Comparison of ENCODE assay signal across 1 cellular context in the genomic region with DNA sequence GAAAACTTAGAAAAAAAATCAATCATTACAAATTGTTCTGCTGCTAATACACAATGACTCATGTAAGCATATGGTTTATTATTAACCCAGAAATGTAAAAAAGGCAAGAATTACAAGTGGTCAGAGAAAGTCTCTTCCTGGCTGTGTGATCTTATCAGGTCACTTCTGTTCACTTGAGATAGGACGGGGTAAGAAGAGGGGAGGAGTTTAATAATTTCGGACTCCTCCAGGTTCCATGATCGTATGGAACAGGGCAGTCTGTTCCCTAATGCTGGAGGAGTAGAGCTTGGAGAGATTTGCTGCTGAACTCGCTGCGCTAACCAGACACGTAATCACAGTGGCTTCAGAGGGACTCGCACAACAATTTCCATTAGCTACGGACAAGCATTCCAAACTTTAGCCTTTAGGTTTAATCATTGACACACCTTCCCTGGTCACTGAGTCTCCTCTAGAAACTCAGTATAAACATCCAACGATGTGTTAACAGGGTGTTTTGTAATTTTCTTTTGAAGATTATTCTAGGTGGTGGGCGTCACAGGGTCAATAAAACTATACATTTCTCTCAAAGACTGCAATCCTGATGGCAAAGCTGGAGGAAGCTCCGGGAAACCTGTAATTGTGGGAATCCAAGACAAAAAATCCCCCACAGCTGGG.
TF ChIP-seq lines count a peak whose summit lies in the region.

No MANE protein-coding gene starts in this region.

TF ChIP-seq in GM23338, 12 proteins besides CTCF, POLR2A, EP300 and RAD21 (continued from another document):
- TF ChIP-seq, protein P1, sequence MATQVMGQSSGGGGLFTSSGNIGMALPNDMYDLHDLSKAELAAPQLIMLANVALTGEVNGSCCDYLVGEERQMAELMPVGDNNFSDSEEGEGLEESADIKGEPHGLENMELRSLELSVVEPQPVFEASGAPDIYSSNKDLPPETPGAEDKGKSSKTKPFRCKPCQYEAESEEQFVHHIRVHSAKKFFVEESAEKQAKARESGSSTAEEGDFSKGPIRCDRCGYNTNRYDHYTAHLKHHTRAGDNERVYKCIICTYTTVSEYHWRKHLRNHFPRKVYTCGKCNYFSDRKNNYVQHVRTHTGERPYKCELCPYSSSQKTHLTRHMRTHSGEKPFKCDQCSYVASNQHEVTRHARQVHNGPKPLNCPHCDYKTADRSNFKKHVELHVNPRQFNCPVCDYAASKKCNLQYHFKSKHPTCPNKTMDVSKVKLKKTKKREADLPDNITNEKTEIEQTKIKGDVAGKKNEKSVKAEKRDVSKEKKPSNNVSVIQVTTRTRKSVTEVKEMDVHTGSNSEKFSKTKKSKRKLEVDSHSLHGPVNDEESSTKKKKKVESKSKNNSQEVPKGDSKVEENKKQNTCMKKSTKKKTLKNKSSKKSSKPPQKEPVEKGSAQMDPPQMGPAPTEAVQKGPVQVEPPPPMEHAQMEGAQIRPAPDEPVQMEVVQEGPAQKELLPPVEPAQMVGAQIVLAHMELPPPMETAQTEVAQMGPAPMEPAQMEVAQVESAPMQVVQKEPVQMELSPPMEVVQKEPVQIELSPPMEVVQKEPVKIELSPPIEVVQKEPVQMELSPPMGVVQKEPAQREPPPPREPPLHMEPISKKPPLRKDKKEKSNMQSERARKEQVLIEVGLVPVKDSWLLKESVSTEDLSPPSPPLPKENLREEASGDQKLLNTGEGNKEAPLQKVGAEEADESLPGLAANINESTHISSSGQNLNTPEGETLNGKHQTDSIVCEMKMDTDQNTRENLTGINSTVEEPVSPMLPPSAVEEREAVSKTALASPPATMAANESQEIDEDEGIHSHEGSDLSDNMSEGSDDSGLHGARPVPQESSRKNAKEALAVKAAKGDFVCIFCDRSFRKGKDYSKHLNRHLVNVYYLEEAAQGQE (IDR thresholded peaks at IDR 0.05; ENCODE audit: unreplicated experiment), result no peak
- TF ChIP-seq ZNF114 (CRISPR knock-in tag; IDR thresholded peaks at IDR 0.05), result no peak
